1 cellular context compared by ENCODE assay signal in the genomic region with DNA sequence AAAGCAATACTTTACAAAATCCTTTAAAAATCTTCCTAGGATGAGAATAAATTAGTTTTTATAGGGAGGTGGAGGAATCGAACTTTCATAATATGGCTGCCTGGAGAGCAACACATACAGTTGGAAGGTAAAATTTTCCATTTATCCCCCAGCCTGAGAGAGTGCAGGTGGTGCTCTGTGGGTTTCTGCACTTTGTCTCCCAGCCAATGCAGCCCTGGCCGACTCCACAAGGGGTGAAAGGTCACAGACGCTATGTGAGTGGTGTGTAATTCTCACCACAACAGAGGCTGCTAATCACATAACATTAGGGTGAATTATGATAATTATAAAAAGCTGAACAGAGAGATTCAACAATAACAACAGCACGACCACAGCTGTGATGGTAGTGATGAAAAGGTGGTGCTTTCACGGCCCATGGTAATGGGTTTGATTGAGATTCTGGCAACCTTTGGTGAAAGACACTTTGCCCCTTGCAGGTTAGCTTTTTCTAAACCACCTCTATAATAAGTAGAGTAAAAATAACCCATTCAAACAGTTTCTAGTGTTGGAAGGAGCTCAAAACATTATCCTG.
TF ChIP-seq lines count a peak whose summit lies in the region.

No MANE protein-coding gene starts in this region.

TF ChIP-seq in GM23338, 12 proteins besides CTCF, POLR2A, EP300 and RAD21 (continued from another document):
- TF ChIP-seq REST (IDR thresholded peaks at IDR 0.05; ENCODE audit: unreplicated experiment): no peak
- TF ChIP-seq JUNB (IDR thresholded peaks at IDR 0.05; ENCODE audit: unreplicated experiment): no peak
- no peak for TF ChIP-seq EZH2 (IDR thresholded peaks at IDR 0.05; ENCODE audit: low read depth, unreplicated experiment)
- TF ChIP-seq ETS1 (IDR thresholded peaks at IDR 0.05): no peak
